In the genomic region with DNA sequence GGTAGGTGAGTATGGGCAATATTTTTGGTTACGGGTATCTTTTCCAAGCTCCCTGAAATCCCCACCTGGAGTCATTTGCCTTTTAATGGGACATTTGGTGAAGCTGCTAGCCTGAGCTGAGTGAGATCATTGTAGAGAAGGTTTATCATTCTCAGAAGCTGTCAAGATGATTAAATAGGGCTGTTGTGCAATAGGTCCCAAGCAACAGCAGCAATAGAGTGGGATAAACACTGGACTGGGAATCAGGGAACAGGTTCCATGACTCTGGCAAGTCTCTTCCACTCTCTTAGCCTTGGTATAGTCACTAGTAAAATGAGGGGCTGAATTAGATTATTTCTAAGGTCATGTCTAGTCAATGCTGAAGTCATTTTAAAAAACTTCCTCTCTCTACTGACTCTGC, we compare ENCODE assay signal across 27 cellular contexts. TPM values are rescaled to one million over a fixed set of nuclear protein-coding genes. Genes with fewer than 3 reads are reported as not detected.
DNase-seq lines count a peak whose midpoint lies in the region; ATAC-seq, FAIRE-seq and TF ChIP-seq lines count a peak whose summit lies in the region.
"Had no signal": no experiment of that assay in that cellular context is flagged by ENCODE, and none has a peak within 500 bp of the region (broad histone marks: within the 10 kb centered on the region; RNA-seq: fewer than 3 reads in every experiment).

No MANE protein-coding gene starts in this region.

- H3K36me3 ChIP-seq in breast epithelium = no peaks in the 10 kb centered on the region
- no peaks in the 10 kb centered on the region for H3K36me3 ChIP-seq in K562 (ENCODE audit: control insufficient read depth, insufficient read depth, low read length)
- no peaks in the 10 kb centered on the region for H3K36me3 ChIP-seq in heart right ventricle
- no peaks in the 10 kb centered on the region for H3K36me3 ChIP-seq in gastrocnemius medialis
- H3K36me3 ChIP-seq: SJCRH30, thyroid gland had no signal

- TF ChIP-seq CTCF in MCF 10A (IDR thresholded peaks at IDR 0.05; ENCODE audit: unreplicated experiment) (no peak), breast epithelium (IDR thresholded peaks at IDR 0.05) (no peak), K562 (IDR thresholded peaks at IDR 0.05 in 2 of 3, conservative IDR thresholded peaks at IDR 0.05 in 1 of 3; ENCODE audit: insufficient read depth in 2 of 3, low read depth in 1 of 3, low read length in 3 of 3) (no peak), heart right ventricle (IDR thresholded peaks at IDR 0.05) (no peak), gastrocnemius medialis (IDR thresholded peaks at IDR 0.05 in 4 of 5, conservative IDR thresholded peaks at IDR 0.05 in 1 of 5) (no peak)

- TF ChIP-seq POLR2A in breast epithelium (IDR thresholded peaks at IDR 0.05) (no peak), K562 (conservative IDR thresholded peaks at IDR 0.05) (no peak), gastrocnemius medialis (IDR thresholded peaks at IDR 0.05) (no peak)

- no peak overlapping the region for H3K4me3 Mint-ChIP-seq in MCF 10A (ENCODE audit: unreplicated experiment)
- H3K4me3 Mint-ChIP-seq: CD8-positive, alpha-beta T cell; naive thymus-derived CD4-positive, alpha-beta T cell; stimulated activated naive CD8-positive, alpha-beta T cell treated with anti-CD3 and anti-CD28 coated beads, Interleukin-15, Interleukin-2, amounts not matched to agents 100 ng/mL and 50 ng/mL, for 24 hours; T-helper 1 cell treated with Interleukin-12 subunit alpha and Interleukin-12 subunit beta and Interleukin-4 antibody, amounts not matched to agents 30 μg/mL and 1 μg/mL, for 36 hours had no signal

- H3K27ac Mint-ChIP-seq in MCF 10A (ENCODE audit: low read depth, unreplicated experiment) = no peak overlapping the region
- H3K27ac Mint-ChIP-seq: CD8-positive, alpha-beta T cell; naive thymus-derived CD4-positive, alpha-beta T cell; stimulated activated naive CD8-positive, alpha-beta T cell treated with anti-CD3 and anti-CD28 coated beads, Interleukin-15, Interleukin-2, amounts not matched to agents 100 ng/mL and 50 ng/mL, for 24 hours; T-helper 1 cell treated with Interleukin-12 subunit alpha and Interleukin-12 subunit beta and Interleukin-4 antibody, amounts not matched to agents 30 μg/mL and 1 μg/mL, for 36 hours had no signal

- WGBS in K562 (ENCODE audit: insufficient coverage, low coverage, missing lambda C conversion rate) = 5% methylated on average over 1 of the region's 1 CpG
- 50 to 75% methylated on average over 1 of the region's 1 CpG for WGBS in heart right ventricle, 2 donors

- no peaks in the 10 kb centered on the region for H3K4me1 ChIP-seq in breast epithelium
- H3K4me1 ChIP-seq in K562 (replicated peaks in 1 of 2; ENCODE audit: control insufficient read depth in 2 of 2, insufficient read depth in 2 of 2, low read length in 2 of 2) = no peaks in the 10 kb centered on the region; a peak in 1 of 5 replicates
- peaks cover 0 to 4% (median 0%) of the 10 kb centered on the region in 9 donors for H3K4me1 ChIP-seq in heart right ventricle
- H3K4me1 ChIP-seq in gastrocnemius medialis = peaks cover 0 to 10% of the 10 kb centered on the region in 2 donors
- H3K4me1 ChIP-seq: SJCRH30, thyroid gland had no signal

- H3K27me3 ChIP-seq in breast epithelium (no peaks in the 10 kb centered on the region), K562 (ENCODE audit: control insufficient read depth in 2 of 2, insufficient read depth in 2 of 2, low read length in 2 of 2) (no peaks in the 10 kb centered on the region), heart right ventricle (no peaks in the 10 kb centered on the region), gastrocnemius medialis (no peaks in the 10 kb centered on the region)
- H3K27me3 ChIP-seq: SJCRH30, thyroid gland had no signal

- 0 out of 3 replicates have a peak, but pooled peaks have one; percentile 32 for ATAC-seq in K562
- ATAC-seq in heart right ventricle = peak in 5 of 8 donors; percentile 38 to 78 (median 59)
- ATAC-seq in gastrocnemius medialis = peak; percentile 68 to 89
- no peak for ATAC-seq in HG02840 (IDR thresholded peaks at IDR 0.05; ENCODE audit: low FRiP score, unreplicated experiment)
- ATAC-seq: CD8-positive, alpha-beta T cell; naive thymus-derived CD4-positive, alpha-beta T cell; sciatic nerve had no signal

- DNase-seq in MCF 10A (ENCODE audit: unreplicated experiment) (peak; percentile 60), breast epithelium (ENCODE audit: low spot score in 2 of 2) (no peak), K562 (ENCODE audit: extremely low read depth in 1 of 4, low spot score in 3 of 4) (no peak), heart right ventricle (no peak), gastrocnemius medialis (no peak), KG1 (lab: John Stamatoyannopoulos, UW) (no peak), OCI-M1 (lab: John Stamatoyannopoulos, UW) (no peak)
- DNase-seq: 8988T; activated CD4-positive, alpha-beta T cell treated with anti-CD3 and anti-CD28 coated beads for 1 hour; activated effector memory CD4-positive, alpha-beta T cell treated with anti-CD3 and anti-CD28 coated beads, Interleukin-2, amount 50 U/mL, for 16 hours; AML-193; CD8-positive, alpha-beta T cell; DMS53; effector CD8-positive, alpha-beta T cell; GF-D8; KBM-7; mesenchymal stem cell; naive thymus-derived CD4-positive, alpha-beta T cell; NCI-H1436; PC-9; SJCRH30; thyroid gland had no signal

- no peak overlapping the region for H3K4me2 ChIP-seq in K562 (ENCODE audit: insufficient read depth, low read length)
- H3K4me2 ChIP-seq: PC-9 had no signal

- H3K9me3 ChIP-seq in breast epithelium = no peaks in the 10 kb centered on the region
- no peaks in the 10 kb centered on the region for H3K9me3 ChIP-seq in K562 (replicated peaks; ENCODE audit: control insufficient read depth, insufficient read depth, low read depth, low read length)
- H3K9me3 ChIP-seq in heart right ventricle = no peaks in the 10 kb centered on the region
- no peaks in the 10 kb centered on the region for H3K9me3 ChIP-seq in gastrocnemius medialis
- H3K9me3 ChIP-seq: SJCRH30, thyroid gland had no signal

- peaks cover 9% of the 10 kb centered on the region for H3K27me3 Mint-ChIP-seq in MCF 10A (ENCODE audit: insufficient read depth, unreplicated experiment)

- peaks cover 6% of the 10 kb centered on the region for H3K36me3 Mint-ChIP-seq in MCF 10A (ENCODE audit: insufficient read depth, unreplicated experiment)
- H3K36me3 Mint-ChIP-seq: CD8-positive, alpha-beta T cell; naive thymus-derived CD4-positive, alpha-beta T cell had no signal

- no peak overlapping the region for H3K4me3 ChIP-seq in breast epithelium
- H3K4me3 ChIP-seq in K562 = no peak overlapping the region
- no peak overlapping the region for H3K4me3 ChIP-seq in heart right ventricle
- H3K4me3 ChIP-seq in gastrocnemius medialis = no peak overlapping the region
- H3K4me3 ChIP-seq: PC-9, SJCRH30, thyroid gland had no signal

- no peak overlapping the region for H2AFZ ChIP-seq in K562 (ENCODE audit: low read depth, low read length)
- H2AFZ ChIP-seq: PC-9 had no signal

- H3K9ac ChIP-seq in K562 (ENCODE audit: insufficient read depth in 1 of 2, low read depth in 2 of 2, low read length in 2 of 2) = no peak overlapping the region

- no peaks in the 10 kb centered on the region for H4K20me1 ChIP-seq in K562 (replicated peaks; ENCODE audit: control insufficient read depth, insufficient read depth, low read length)

- intact Hi-C loops in MCF 10A (cut with micrococcal nuclease) = no loop called here
- intact Hi-C loops in breast epithelium (cut with DNase I; ENCODE audit: low total_unique reads) = no loop called here
- intact Hi-C loops in K562 (cut with micrococcal nuclease) = no loop called here
- intact Hi-C loops in heart right ventricle (cut with DNase I) = no loop called here
- intact Hi-C loops in gastrocnemius medialis (cut with DNase I; ENCODE audit: low total_unique reads) = no loop called here

- FAIRE-seq in K562 (lab: Jason Lieb, UNC) = no peak

- no peak for TF ChIP-seq RAD21 in K562 (CRISPR knock-in tag; conservative IDR thresholded peaks at IDR 0.05 in 1 of 2, IDR thresholded peaks at IDR 0.05 in 1 of 2)

- CTCF ChIA-PET in MCF 10A (lab: Yijun Ruan, JAX) = interaction anchor here (0.6 to 1.6 kb wide), 3 partner anchors 106 to 269 kb away, joined by 3 to 4 read pairs (median 4); no protein-coding TSS in a partner anchor
- CTCF ChIA-PET in K562 (lab: Yijun Ruan, JAX; ENCODE audit: low intra/inter-chr PET ratio) = interaction anchor here (0.6 kb wide), 1 partner anchor 368 kb away, joined by 3 read pairs; no protein-coding TSS in a partner anchor

- no peaks in the 10 kb centered on the region for H3K9me3 Mint-ChIP-seq in MCF 10A (ENCODE audit: unreplicated experiment)
- H3K9me3 Mint-ChIP-seq: CD8-positive, alpha-beta T cell; stimulated activated naive CD8-positive, alpha-beta T cell treated with anti-CD3 and anti-CD28 coated beads, Interleukin-15, Interleukin-2, amounts not matched to agents 100 ng/mL and 50 ng/mL, for 24 hours; T-helper 1 cell treated with Interleukin-12 subunit alpha and Interleukin-12 subunit beta and Interleukin-4 antibody, amounts not matched to agents 30 μg/mL and 1 μg/mL, for 36 hours had no signal

- no peaks in the 10 kb centered on the region for H3K79me2 ChIP-seq in K562 (ENCODE audit: control insufficient read depth, insufficient read depth, low read length)

- H3K4me1 Mint-ChIP-seq in MCF 10A (ENCODE audit: insufficient read depth, unreplicated experiment) = no peaks in the 10 kb centered on the region

- POLR2A ChIA-PET in MCF 10A (lab: Yijun Ruan, JAX) = interaction anchor here (0.6 to 1.3 kb wide), 4 partner anchors 10 to 30 kb away, joined by 3 read pairs; partner anchors contain the start of gene FAM78B
- POLR2A ChIA-PET in K562 (lab: Yijun Ruan, JAX) = interaction anchor here (1.1 kb wide), 1 partner anchor 245 kb away, joined by 3 read pairs; no protein-coding TSS in a partner anchor

- BruUV-seq in MCF 10A (replicated peaks; lab: Mats Ljungman, UMichigan) (no TSS peak), K562 (replicated peaks; lab: Mats Ljungman, UMichigan) (no TSS peak)

- in situ Hi-C loops in K562 (cut with MboI) (loop anchor here (25.0 kb wide), 1 partner anchor 1490 kb away; no protein-coding TSS in a partner anchor), gastrocnemius medialis (cut with MboI; ENCODE audit: low sequenced_read_pairs in 4 of 4) (no loop called here)

- no peak overlapping the region for H3K27ac ChIP-seq in breast epithelium
- no peak overlapping the region for H3K27ac ChIP-seq in K562 (ENCODE audit: extremely low read depth, low read depth, low read length)
- H3K27ac ChIP-seq in heart right ventricle = no peak overlapping the region
- H3K27ac ChIP-seq in gastrocnemius medialis = no peak overlapping the region
- H3K27ac ChIP-seq: PC-9, SJCRH30, thyroid gland had no signal

- H3K9me1 ChIP-seq in K562 (ENCODE audit: control insufficient read depth, insufficient read depth, low read length) = no peaks in the 10 kb centered on the region

- TF ChIP-seq EP300 in K562 (IDR thresholded peaks at IDR 0.05; ENCODE audit: low read length) = no peak

RNA-seq across cellular contexts. Expression of gene FAM78B, which starts 30.3 kb away (rescaled TPM):
- total RNA-seq in MCF 10A (2022) (1.1 and 1.5 TPM in 2 replicates), breast epithelium (1 to 10 TPM in 2 of 3 donors, under 1 TPM in 1; 0.98 to 3.2 (median 1.2) TPM), K562 (2014; rRNA removed) (0.41 and 0.45 TPM in 2 replicates), K562 (2014; rRNA removed; fragmentation: Illumina TruSeq; extraction: Trizol) (0.13 and 0.22 TPM in 2 replicates), K562 (2015; rRNA removed; fragmentation: Illumina TruSeq; extraction: Trizol) (0.23 and 0.43 TPM in 2 replicates), K562 (2021) (0.35 and 0.36 TPM in 2 replicates), heart right ventricle (1 to 10 TPM; 1.9 to 5.4 (median 2.8) TPM), gastrocnemius medialis (1 to 10 TPM; 1.6 to 9.9 (median 2.6) TPM)
- 0.39 and 0.55 TPM in 2 replicates for total RNA-seq in K562 (2011; cell fraction: chromatin; rRNA removed; ENCODE audit: low replicate concordance)
- total RNA-seq in K562 (2011; cell fraction: nucleolus; rRNA removed) = 0.66 and 0.67 TPM in 2 replicates
- total RNA-seq in K562 (2011; cell fraction: nucleoplasm; rRNA removed) = 0.22 and 0.31 TPM in 2 replicates
- polyA plus RNA-seq in K562 (2011; rRNA removed) (0.23 and 0.25 TPM in 2 replicates), K562 (2014; fragmentation: Illumina TruSeq; extraction: Trizol) (0.17 and 0.25 TPM in 2 replicates), K562 (2014; fragmentation: Nextera tagmentation; extraction: Ambion mirVana) (under 1 TPM in 1 of 2 experiments, not detected in 1; 0.04 TPM), K562 (2014; rRNA removed) (0.33 and 0.86 TPM in 2 replicates), heart right ventricle (1 to 10 TPM; 1.4 to 1.5 TPM)
- 0.10 and 0.48 TPM in 2 replicates for polyA plus RNA-seq in K562 (2011; cell fraction: cytosol; rRNA removed)
- 0.29 and 0.31 TPM in 2 replicates for polyA plus RNA-seq in K562 (2011; cell fraction: nucleus; rRNA removed)
- 0.15 and 0.35 TPM in 2 replicates for polyA plus RNA-seq in K562 (2012)
- polyA minus RNA-seq in K562 (2011; rRNA and poly(A)+ RNA removed) = 0.33 and 0.35 TPM in 2 replicates
- polyA minus RNA-seq in K562 (2011; cell fraction: cytosol; rRNA and poly(A)+ RNA removed) = not detected in 2 replicates
- 0.67 TPM in 2 replicates for polyA minus RNA-seq in K562 (2011; cell fraction: nucleus; rRNA and poly(A)+ RNA removed)
- total RNA-seq: CD8-positive, alpha-beta T cell; glomerular endothelial cell; PC-9 had no signal
